ENCODE assay signal across 10 cellular contexts in genomic region chr13:59750860-59751259, GRCh38.
DNase-seq lines count a peak whose midpoint lies in the region; ATAC-seq, FAIRE-seq and TF ChIP-seq lines count a peak whose summit lies in the region.
"Had no signal": no experiment of that assay in that cellular context is flagged by ENCODE, and none has a peak within 500 bp of the region (broad histone marks: within the 10 kb centered on the region; RNA-seq: fewer than 3 reads in every experiment).

No MANE protein-coding gene starts in this region.

- TF ChIP-seq CTCF in cardiac muscle cell (IDR thresholded peaks at IDR 0.05; ENCODE audit: low read depth, low read length) (no peak), kidney (IDR thresholded peaks at IDR 0.05; ENCODE audit: borderline replicate concordance, extremely low read depth, insufficient read depth) (no peak)

- H3K36me3 ChIP-seq in cardiac muscle cell (no peaks in the 10 kb centered on the region), kidney (ENCODE audit: control insufficient read depth in 1 of 2, insufficient read depth in 2 of 2, low read length in 2 of 2) (no peaks in the 10 kb centered on the region), aorta (ENCODE audit: control insufficient read depth in 1 of 2, insufficient read depth in 2 of 2, low read length in 1 of 2) (no peaks in the 10 kb centered on the region)
- H3K36me3 ChIP-seq: transverse colon had no signal

- H3K4me3 ChIP-seq in cardiac muscle cell (no peak overlapping the region), kidney (ENCODE audit: low read length in 2 of 2) (peak overlapping the region; percentile 19 to 21), aorta (ENCODE audit: low read length in 2 of 2) (no peak overlapping the region)
- H3K4me3 ChIP-seq: transverse colon had no signal

- H3K27me3 ChIP-seq in cardiac muscle cell (no peaks in the 10 kb centered on the region), aorta (ENCODE audit: control insufficient read depth in 1 of 2, insufficient read depth in 2 of 2, low read length in 1 of 2) (no peaks in the 10 kb centered on the region)
- H3K27me3 ChIP-seq: transverse colon had no signal

- peaks cover 15% of the 10 kb centered on the region for H3K4me1 ChIP-seq in cardiac muscle cell (ENCODE audit: low read depth)
- peaks cover 0 to 5% of the 10 kb centered on the region in 2 donors for H3K4me1 ChIP-seq in kidney (ENCODE audit: control insufficient read depth in 1 of 2, insufficient read depth in 1 of 2, low read depth in 1 of 2, low read length in 2 of 2)
- peaks cover 0 to 3% of the 10 kb centered on the region in 2 donors for H3K4me1 ChIP-seq in aorta (ENCODE audit: control insufficient read depth in 1 of 2, insufficient read depth in 2 of 2, low read length in 2 of 2)
- H3K4me1 ChIP-seq: transverse colon had no signal

- FAIRE-seq in kidney (lab: Jason Lieb, UNC) = no peak

- H3K27ac ChIP-seq in cardiac muscle cell (peak overlapping the region; percentile 49), cingulate gyrus (ENCODE audit: low read depth, low read length) (peak overlapping the region; percentile 67), kidney (ENCODE audit: low read depth in 2 of 2, low read length in 2 of 2) (no peak overlapping the region), aorta (ENCODE audit: low read depth in 1 of 2, low read length in 2 of 2) (no peak overlapping the region)
- H3K27ac ChIP-seq: transverse colon had no signal

- H3K9ac ChIP-seq in kidney (ENCODE audit: low read length in 2 of 2) = no peak overlapping the region

- H3K9me3 ChIP-seq in cardiac muscle cell (ENCODE audit: low read depth) (no peaks in the 10 kb centered on the region), kidney (ENCODE audit: control insufficient read depth in 1 of 2, low read length in 2 of 2) (no peaks in the 10 kb centered on the region), aorta (ENCODE audit: control insufficient read depth, low read length) (no peaks in the 10 kb centered on the region)
- H3K9me3 ChIP-seq: transverse colon had no signal

- DNase-seq in cardiac muscle cell (ENCODE audit: low read depth in 1 of 2, low spot score in 1 of 2) = peak; percentile 63 to 75
- DNase-seq in Right ventricle myocardium inferior (ENCODE audit: missing footprints) = no peak
- DNase-seq in kidney = no peak
- no peak for DNase-seq in aorta
- DNase-seq in NCI-H774 (lab: John Stamatoyannopoulos, UW) = no peak
- no peak for DNase-seq in NCI-H2029 (lab: John Stamatoyannopoulos, UW)
- no peak for DNase-seq in stimulated activated CD4-positive, alpha-beta T cell treated with anti-CD3 and anti-CD28 coated beads, Interleukin-1b, Interleukin-23, amount 100 ng/mL, for 48 hours
- DNase-seq: activated effector memory CD4-positive, alpha-beta T cell treated with Interleukin-2 at 50 U/mL for 16 hours; transverse colon had no signal

- ATAC-seq in Right ventricle myocardium inferior (no peak), aorta (ENCODE audit: low FRiP score) (peak; percentile 64)

- 5 to 9% methylated on average over 7 of the region's 7 CpGs for WGBS in aorta, 2 donors

- intact Hi-C loops in Right ventricle myocardium inferior (cut with DNase I) = no loop called here
- intact Hi-C loops in kidney (cut with DNase I) = no loop called here
- intact Hi-C loops in aorta (cut with DNase I) = no loop called here

Comparison
In these comparisons a context has a peak if more than half of its experiments do, and no peak if none do; other contexts are left out.
1. DNase-seq: peak in cardiac muscle cell (2 of 2); none in Right ventricle myocardium inferior (single experiment), kidney (single experiment), aorta (0 of 2), NCI-H774 (single experiment), NCI-H2029 (single experiment) and stimulated activated CD4-positive, alpha-beta T cell treated with anti-CD3 and anti-CD28 coated beads, Interleukin-1b, Interleukin-23, amount 100 ng/mL, for 48 hours (single experiment).
2. H3K27ac ChIP-seq: peak in cardiac muscle cell (single experiment) and cingulate gyrus (single experiment); none in kidney (0 of 2) and aorta (0 of 2).
3. H3K4me3 ChIP-seq: peak in kidney (2 of 2); none in cardiac muscle cell (single experiment) and aorta (0 of 2).